8 cellular contexts compared by ENCODE assay signal in genomic region chrX:55488559-55489314, GRCh38. TPM values are rescaled to one million over a fixed set of nuclear protein-coding genes. Genes with fewer than 3 reads are reported as not detected.
DNase-seq lines count a peak whose midpoint lies in the region; TF ChIP-seq lines count a peak whose summit lies in the region.

No MANE protein-coding gene starts in this region.

- dilution Hi-C loops in mammary epithelial cell (cut with HindIII; ENCODE audit: low sequenced_read_pairs), result no loop called here

- 30% methylated on average over 9 of the region's 56 CpGs for WGBS in mammary epithelial cell (ENCODE audit: low coverage, missing lambda C conversion rate)

- H3K27ac ChIP-seq in WERI-Rb-1 (peak overlapping the region; percentile 82), mammary epithelial cell (ENCODE audit: insufficient read depth, low read depth, low read length) (no peak overlapping the region)

- H3K4me1 ChIP-seq in mammary epithelial cell (ENCODE audit: insufficient read depth, low read length), result peaks cover 4% of the 10 kb centered on the region

- H3K9me3 ChIP-seq in WERI-Rb-1 (ENCODE audit: severe bottlenecking) (no peaks in the 10 kb centered on the region), mammary epithelial cell (replicated peaks; ENCODE audit: insufficient read depth, low read length) (peaks cover 7% of the 10 kb centered on the region)

- CTCF ChIA-PET in mammary epithelial cell (lab: Charles Lee; ENCODE audit: low non-redundant PET), result no interaction called here

- peak overlapping the region; percentile 60 for H3K4me3 ChIP-seq in WERI-Rb-1 (ENCODE audit: low read depth, low read length)
- peak overlapping the region; percentile 49 to 63 (median 53) for H3K4me3 ChIP-seq in mammary epithelial cell (replicated peaks in 1 of 3; ENCODE audit: insufficient read depth in 1 of 3, low read depth in 2 of 3, low read length in 3 of 3)

- TF ChIP-seq CTCF in WERI-Rb-1 (IDR thresholded peaks at IDR 0.05; ENCODE audit: low read depth, low read length), result no peak
- peak in 1 of 2 donors; percentile 1 for TF ChIP-seq CTCF in mammary epithelial cell (conservative IDR thresholded peaks at IDR 0.05 in 1 of 2, IDR thresholded peaks at IDR 0.05 in 1 of 2; ENCODE audit: extremely low read depth in 1 of 2, insufficient read depth in 1 of 2, low read depth in 1 of 2, low read length in 2 of 2)

- H3K36me3 ChIP-seq in WERI-Rb-1, result no peaks in the 10 kb centered on the region
- no peaks in the 10 kb centered on the region for H3K36me3 ChIP-seq in mammary epithelial cell (ENCODE audit: insufficient read depth, low read length)

- BruUV-seq in mammary epithelial cell (replicated peaks; lab: Mats Ljungman, UMichigan), result no TSS peak

- H2AFZ ChIP-seq in mammary epithelial cell (ENCODE audit: low read depth, low read length), result peak overlapping the region; percentile 93

- H3K4me2 ChIP-seq in mammary epithelial cell (ENCODE audit: insufficient read depth, low read depth, low read length), result peak overlapping the region; percentile 85

- intact Hi-C loops in mammary epithelial cell (cut with micrococcal nuclease), result no loop called here

- no peak overlapping the region for H3K9ac ChIP-seq in mammary epithelial cell (ENCODE audit: insufficient read depth, low read length)

- H3K27me3 ChIP-seq in WERI-Rb-1 (ENCODE audit: insufficient read depth, low read depth, severe bottlenecking), result peaks cover 25% of the 10 kb centered on the region
- no peaks in the 10 kb centered on the region for H3K27me3 ChIP-seq in mammary epithelial cell (ENCODE audit: insufficient read depth, low read length)

- H4K20me1 ChIP-seq in mammary epithelial cell (ENCODE audit: insufficient read depth, low read length), result no peaks in the 10 kb centered on the region

- no peaks in the 10 kb centered on the region for H3K79me2 ChIP-seq in mammary epithelial cell (ENCODE audit: insufficient read depth, low read length)

- in situ Hi-C loops in G401 (cut with HindIII; ENCODE audit: low sequenced_read_pairs), result no loop called here
- in situ Hi-C loops in mammary epithelial cell (cut with MboI; ENCODE audit: low sequenced_read_pairs in 2 of 2), result no loop called here

- DNase-seq in G401 (ENCODE audit: low spot score) (peak; percentile 74), H4 (ENCODE audit: low spot score) (peak; percentile 31), MV-4-11 (lab: John Stamatoyannopoulos, UW) (peak; percentile 0), WERI-Rb-1 (peak; percentile 64), mammary epithelial cell (no peak), islet precursor cell (peak; percentile 76), cortex of kidney (lab: John Stamatoyannopoulos, UW) (no peak)
- peak in 3 of 4 experiments; percentile 1 to 42 (median 32) for DNase-seq in stimulated activated CD4-positive, alpha-beta T cell treated with anti-CD3 and anti-CD28 coated beads, Interleukin-1b, Interleukin-23, amount 100 ng/mL, for 24 hours (ENCODE audit: low read depth in 4 of 4, low spot score in 1 of 4)

RNA-seq across cellular contexts. Expression of gene USP51, which starts 0.9 kb away (rescaled TPM):
- total RNA-seq in G401 (2014; rRNA removed; shearing (Covaris generic)), result 3.3 and 8.1 TPM in 2 replicates
- 0.78 and 0.91 TPM in 2 replicates for total RNA-seq in H4 (2014; rRNA removed; shearing (Covaris generic))
- 1 to 10 TPM in 1 of 2 donors, under 1 TPM in 1; 0.28 to 2.3 TPM for total RNA-seq in mammary epithelial cell
- polyA plus RNA-seq in mammary epithelial cell, result 0.28 TPM
- polyA minus RNA-seq in mammary epithelial cell, result not detected

RNA-seq across cellular contexts. Expression of gene MAGEH1, which starts 36.8 kb away (rescaled TPM):
- total RNA-seq in G401 (2014; rRNA removed; shearing (Covaris generic)), result 17.8 and 31.1 TPM in 2 replicates
- 44.3 and 44.5 TPM in 2 replicates for total RNA-seq in H4 (2014; rRNA removed; shearing (Covaris generic))
- 1 to 10 TPM; 5.2 to 8.2 TPM for total RNA-seq in mammary epithelial cell
- polyA plus RNA-seq in mammary epithelial cell, result 7.1 TPM
- polyA minus RNA-seq in mammary epithelial cell, result 3.8 TPM

Comparison
In these comparisons a context has a peak if more than half of its experiments do, and no peak if none do; other contexts are left out.
1. DNase-seq: peak in G401 (single experiment), H4 (single experiment), MV-4-11 (single experiment), WERI-Rb-1 (single experiment), islet precursor cell (single experiment) and stimulated activated CD4-positive, alpha-beta T cell treated with anti-CD3 and anti-CD28 coated beads, Interleukin-1b, Interleukin-23, amount 100 ng/mL, for 24 hours (3 of 4); none in mammary epithelial cell (single experiment) and cortex of kidney (single experiment).